ENCODE assay signal across 20 cellular contexts in genomic region chr18:8792688-8793316, GRCh38.
"Had no signal": no experiment of that assay in that cellular context is flagged by ENCODE, and none has a peak within 500 bp of the region (broad histone marks: within the 10 kb centered on the region; RNA-seq: fewer than 3 reads in every experiment).

No MANE protein-coding gene starts in this region.

- H3K4me1 Mint-ChIP-seq: memory B cell; stimulated activated memory B cell treated with anti-CD40 and anti-IgM and Interleukin-4, amounts not matched to agents 10 μg/mL and 1 μg/mL and 100 μg/mL, for 72 hours had no signal

- H3K4me3 ChIP-seq: colonic mucosa, heart left ventricle, left ventricle myocardium inferior, right atrium auricular region, spleen, upper lobe of left lung had no signal

- ATAC-seq: activated CD8-positive, alpha-beta T cell treated with anti-CD3 and anti-CD28 coated beads, Interleukin-2, amount 10 ng/mL, durations not matched to agents 7 days and 5 days; heart left ventricle; stimulated activated memory B cell treated with anti-CD40 and anti-IgM and Interleukin-4, amounts not matched to agents 10 μg/mL and 1 μg/mL and 100 μg/mL, for 72 hours had no signal

- DNase-seq: activated CD8-positive, alpha-beta T cell treated with anti-CD3 and anti-CD28 coated beads, Interleukin-2, amount 10 ng/mL, durations not matched to agents 7 days and 5 days; activated naive CD4-positive, alpha-beta T cell treated with Interleukin-2 at 50 U/mL for 16 hours; colonic mucosa; effector CD4-positive, alpha-beta T cell; foreskin melanocyte; heart left ventricle; islet precursor cell; left ventricle myocardium inferior; spleen; stimulated activated CD4-positive, alpha-beta T cell treated with anti-CD3 and anti-CD28 coated beads, Interleukin-1b, Interleukin-23, amount 100 ng/mL, for 48 hours; substantia nigra; T-helper 9 cell; upper lobe of left lung had no signal

- H2AFZ ChIP-seq: parathyroid adenoma had no signal

- FAIRE-seq: astrocyte, endothelial cell of umbilical vein had no signal

- H3K27me3 Mint-ChIP-seq: memory B cell; stimulated activated memory B cell treated with anti-CD40 and anti-IgM and Interleukin-4, amounts not matched to agents 10 μg/mL and 1 μg/mL and 100 μg/mL, for 72 hours had no signal

- H3K4me3 Mint-ChIP-seq: activated CD8-positive, alpha-beta T cell treated with anti-CD3 and anti-CD28 coated beads, Interleukin-2, amount 10 ng/mL, durations not matched to agents 7 days and 5 days; memory B cell; neural crest cell; stimulated activated memory B cell treated with anti-CD40 and anti-IgM and Interleukin-4, amounts not matched to agents 10 μg/mL and 1 μg/mL and 100 μg/mL, for 72 hours had no signal

- H3K27ac Mint-ChIP-seq: activated CD8-positive, alpha-beta T cell treated with anti-CD3 and anti-CD28 coated beads, Interleukin-2, amount 10 ng/mL, durations not matched to agents 7 days and 5 days; memory B cell; stimulated activated memory B cell treated with anti-CD40 and anti-IgM and Interleukin-4, amounts not matched to agents 10 μg/mL and 1 μg/mL and 100 μg/mL, for 72 hours had no signal

- H3K27me3 ChIP-seq: colonic mucosa, heart left ventricle, right atrium auricular region, spleen, upper lobe of left lung had no signal

- H3K4me1 ChIP-seq: left ventricle myocardium inferior, parathyroid adenoma, right atrium auricular region, spleen had no signal

- H3K9me3 ChIP-seq: colonic mucosa, heart left ventricle, left ventricle myocardium inferior, right atrium auricular region, spleen, upper lobe of left lung had no signal

- H3K36me3 Mint-ChIP-seq: memory B cell; stimulated activated memory B cell treated with anti-CD40 and anti-IgM and Interleukin-4, amounts not matched to agents 10 μg/mL and 1 μg/mL and 100 μg/mL, for 72 hours had no signal

- H3K27ac ChIP-seq: colonic mucosa, left ventricle myocardium inferior, parathyroid adenoma, right atrium auricular region, spleen, upper lobe of left lung had no signal

- H3K36me3 ChIP-seq: colonic mucosa, left ventricle myocardium inferior, right atrium auricular region, spleen, upper lobe of left lung had no signal

- H3K9ac ChIP-seq: parathyroid adenoma had no signal

- H3K79me2 ChIP-seq: parathyroid adenoma had no signal

- H3K9me3 Mint-ChIP-seq: memory B cell; neural crest cell; stimulated activated memory B cell treated with anti-CD40 and anti-IgM and Interleukin-4, amounts not matched to agents 10 μg/mL and 1 μg/mL and 100 μg/mL, for 72 hours had no signal
